In the genomic region with DNA sequence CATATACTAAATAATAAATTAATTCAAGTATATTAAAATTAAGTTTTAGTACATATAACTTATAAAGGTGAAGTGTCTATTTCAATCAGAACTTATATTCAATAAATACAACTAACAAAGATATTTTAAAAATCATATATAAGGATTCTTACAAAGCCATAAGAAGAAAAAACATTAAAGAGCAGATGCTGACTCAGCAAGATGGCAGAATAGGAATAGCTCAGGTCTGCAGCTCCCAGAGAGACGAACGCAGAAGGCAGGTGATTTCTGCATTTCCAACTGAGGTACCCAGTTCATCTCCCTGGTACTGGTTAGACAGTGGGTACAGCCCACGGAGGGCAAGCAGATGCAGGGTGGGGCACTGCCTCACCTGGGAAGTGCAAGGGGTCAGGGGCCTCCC, we compare ENCODE assay signal across 29 cellular contexts.
"Had no signal": no experiment of that assay in that cellular context is flagged by ENCODE, and none has a peak within 500 bp of the region (broad histone marks: within the 10 kb centered on the region; RNA-seq: fewer than 3 reads in every experiment).

No MANE protein-coding gene starts in this region.

- H3K4me3 ChIP-seq: Peyer's patch had no signal

- H3K27me3 Mint-ChIP-seq: activated CD4-positive, alpha-beta memory T cell treated with anti-CD3 and anti-CD28 coated beads, Interleukin-2, amount 10 ng/mL, durations not matched to agents 7 days and 5 days; activated CD8-positive, alpha-beta memory T cell treated with anti-CD3 and anti-CD28 coated beads, Interleukin-2, amount 10 ng/mL, durations not matched to agents 7 days and 5 days; activated naive CD4-positive, alpha-beta T cell treated with anti-CD3 and anti-CD28 coated beads, Interleukin-2, amount 10 ng/mL, durations not matched to agents 7 days and 5 days; activated naive CD8-positive, alpha-beta T cell; activated naive CD8-positive, alpha-beta T cell treated with anti-CD3 and anti-CD28 coated beads, Interleukin-2, amount 50 U/mL, for 24 hours had no signal

- FAIRE-seq: bronchial epithelial cell had no signal

- H3K4me3 Mint-ChIP-seq: activated CD4-positive, alpha-beta memory T cell treated with anti-CD3 and anti-CD28 coated beads, Interleukin-2, amount 10 ng/mL, durations not matched to agents 7 days and 5 days; activated CD8-positive, alpha-beta memory T cell treated with anti-CD3 and anti-CD28 coated beads, Interleukin-2, amount 10 ng/mL, durations not matched to agents 7 days and 5 days; activated naive CD4-positive, alpha-beta T cell treated with anti-CD3 and anti-CD28 coated beads, Interleukin-2, amount 10 ng/mL, durations not matched to agents 7 days and 5 days; activated naive CD8-positive, alpha-beta T cell; activated naive CD8-positive, alpha-beta T cell treated with anti-CD3 and anti-CD28 coated beads, Interleukin-2, amount 50 U/mL, for 24 hours; brain had no signal

- H3K36me3 ChIP-seq: Peyer's patch, WERI-Rb-1 had no signal

- H3K27ac ChIP-seq: Peyer's patch, WERI-Rb-1 had no signal

- DNase-seq: activated CD4-positive, alpha-beta memory T cell treated with anti-CD3 and anti-CD28 coated beads, Interleukin-2, amount 10 ng/mL, durations not matched to agents 7 days and 5 days; activated CD4-positive, alpha-beta T cell treated with anti-CD3 and anti-CD28 coated beads for 1 hour; activated CD4-positive, alpha-beta T cell treated with anti-CD3 and anti-CD28 coated beads for 48 hours; activated CD4-positive, CD25-positive, alpha-beta regulatory T cell; activated CD8-positive, alpha-beta memory T cell treated with anti-CD3 and anti-CD28 coated beads for 24 hours; activated CD8-positive, alpha-beta memory T cell treated with anti-CD3 and anti-CD28 coated beads, Interleukin-2, amount 10 ng/mL, durations not matched to agents 7 days and 5 days; activated CD8-positive, alpha-beta memory T cell treated with anti-CD3 and anti-CD28 coated beads, Interleukin-2, amount 50 U/mL, for 48 hours; activated effector memory CD4-positive, alpha-beta T cell treated with Interleukin-2 at 50 U/mL for 16 hours; activated naive CD4-positive, alpha-beta T cell treated with anti-CD3 and anti-CD28 coated beads, Interleukin-2, amount 10 ng/mL, durations not matched to agents 7 days and 5 days; activated naive CD8-positive, alpha-beta T cell treated with anti-CD3 and anti-CD28 coated beads, Interleukin-2, amount 50 U/mL, for 24 hours; activated T-cell treated with anti-CD3 and anti-CD28 coated beads, Interleukin-2, amount 50 U/mL, for 48 hours; anterior cingulate cortex; caudate nucleus; Karpas-422; NCI-H1105; NCI-H1417 treated with DMSO at 0.1 percent for 48 hours; NCI-H187 treated with DMSO at 0.1 percent for 48 hours; NCI-H2081 treated with DMSO at 0.1 percent for 48 hours; NCI-H226; NCI-H524 treated with DMSO at 0.1 percent for 48 hours; PC-3; Peyer's patch; Right ventricle myocardium superior; SW 1271; T1000; WERI-Rb-1 had no signal

- H3K27ac Mint-ChIP-seq: activated CD4-positive, alpha-beta memory T cell treated with anti-CD3 and anti-CD28 coated beads, Interleukin-2, amount 10 ng/mL, durations not matched to agents 7 days and 5 days; activated CD8-positive, alpha-beta memory T cell treated with anti-CD3 and anti-CD28 coated beads, Interleukin-2, amount 10 ng/mL, durations not matched to agents 7 days and 5 days; activated naive CD4-positive, alpha-beta T cell treated with anti-CD3 and anti-CD28 coated beads, Interleukin-2, amount 10 ng/mL, durations not matched to agents 7 days and 5 days; activated naive CD8-positive, alpha-beta T cell; activated naive CD8-positive, alpha-beta T cell treated with anti-CD3 and anti-CD28 coated beads, Interleukin-2, amount 50 U/mL, for 24 hours; brain had no signal

- H3K4me1 ChIP-seq: Peyer's patch had no signal

- H3K27me3 ChIP-seq: Peyer's patch had no signal

- H3K36me3 Mint-ChIP-seq: activated CD8-positive, alpha-beta memory T cell treated with anti-CD3 and anti-CD28 coated beads, Interleukin-2, amount 10 ng/mL, durations not matched to agents 7 days and 5 days; activated naive CD4-positive, alpha-beta T cell treated with anti-CD3 and anti-CD28 coated beads, Interleukin-2, amount 10 ng/mL, durations not matched to agents 7 days and 5 days; activated naive CD8-positive, alpha-beta T cell; brain had no signal

- ATAC-seq: activated CD8-positive, alpha-beta memory T cell treated with anti-CD3 and anti-CD28 coated beads, Interleukin-2, amount 10 ng/mL, durations not matched to agents 7 days and 5 days; activated naive CD8-positive, alpha-beta T cell treated with anti-CD3 and anti-CD28 coated beads, Interleukin-2, amount 50 U/mL, for 24 hours; PC-3 had no signal

- H3K4me1 Mint-ChIP-seq: activated CD4-positive, alpha-beta memory T cell treated with anti-CD3 and anti-CD28 coated beads, Interleukin-2, amount 10 ng/mL, durations not matched to agents 7 days and 5 days; activated CD8-positive, alpha-beta memory T cell treated with anti-CD3 and anti-CD28 coated beads, Interleukin-2, amount 10 ng/mL, durations not matched to agents 7 days and 5 days; activated naive CD4-positive, alpha-beta T cell treated with anti-CD3 and anti-CD28 coated beads, Interleukin-2, amount 10 ng/mL, durations not matched to agents 7 days and 5 days; activated naive CD8-positive, alpha-beta T cell treated with anti-CD3 and anti-CD28 coated beads, Interleukin-2, amount 50 U/mL, for 24 hours; brain had no signal
